22 cellular contexts compared by ENCODE assay signal in genomic region chr11:74626130-74626529, GRCh38.
"Had no signal": no experiment of that assay in that cellular context is flagged by ENCODE, and none has a peak within 500 bp of the region (broad histone marks: within the 10 kb centered on the region; RNA-seq: fewer than 3 reads in every experiment).

No MANE protein-coding gene starts in this region.

- H3K27me3 Mint-ChIP-seq: effector memory CD8-positive, alpha-beta T cell; naive B cell; naive thymus-derived CD8-positive, alpha-beta T cell had no signal

- DNase-seq: effector CD8-positive, alpha-beta T cell; effector memory CD8-positive, alpha-beta T cell; endodermal cell; erythroblast; esophagus squamous epithelium; foreskin fibroblast; gastrocnemius medialis; heart left ventricle; hypothalamus; immature natural killer cell; left cardiac atrium; left lung; left ventricle myocardium superior; lower lobe of right lung; mesenchymal stem cell; mucosa of descending colon; naive B cell; naive thymus-derived CD8-positive, alpha-beta T cell had no signal

- H3K4me1 Mint-ChIP-seq: immature natural killer cell, mesothelial cell of epicardium, naive B cell had no signal

- H3K27ac Mint-ChIP-seq: effector memory CD8-positive, alpha-beta T cell; endodermal cell; immature natural killer cell; mesothelial cell of epicardium; naive thymus-derived CD8-positive, alpha-beta T cell had no signal

- H3K4me3 Mint-ChIP-seq: effector memory CD8-positive, alpha-beta T cell; endodermal cell; immature natural killer cell; mesothelial cell of epicardium; naive B cell; naive thymus-derived CD8-positive, alpha-beta T cell had no signal

- H3K9me3 Mint-ChIP-seq: effector memory CD8-positive, alpha-beta T cell; immature natural killer cell; mesothelial cell of epicardium; naive B cell; naive thymus-derived CD8-positive, alpha-beta T cell had no signal

- FAIRE-seq: colon, endometrium, keratinocyte had no signal
